8 cellular contexts compared by ENCODE assay signal in genomic region chr12:1907652-1908611, GRCh38. TPM values are rescaled to one million over a fixed set of nuclear protein-coding genes. Genes with fewer than 3 reads are reported as not detected.
DNase-seq lines count a peak whose midpoint lies in the region; ATAC-seq and TF ChIP-seq lines count a peak whose summit lies in the region.

No MANE protein-coding gene starts in this region.

- H3K9me2 ChIP-seq in OCI-LY7 (ENCODE audit: insufficient read depth, low read length) = no peaks in the 10 kb centered on the region

- no peak for TF ChIP-seq CTCF in BE2C (IDR thresholded peaks at IDR 0.05; ENCODE audit: low read depth, low read length)
- no peak for TF ChIP-seq CTCF in coronary artery (IDR thresholded peaks at IDR 0.05)
- no peak for TF ChIP-seq CTCF in natural killer cell (IDR thresholded peaks at IDR 0.05)
- TF ChIP-seq CTCF in OCI-LY7 (conservative IDR thresholded peaks at IDR 0.05; ENCODE audit: low read length) = no peak
- TF ChIP-seq CTCF in tibial nerve (IDR thresholded peaks at IDR 0.05) = no peak

- H4K20me1 ChIP-seq in OCI-LY7 (ENCODE audit: insufficient read depth, low read length) = no peaks in the 10 kb centered on the region

- H3K36me3 ChIP-seq in BE2C = no peaks in the 10 kb centered on the region
- no peaks in the 10 kb centered on the region for H3K36me3 ChIP-seq in OCI-LY7 (ENCODE audit: insufficient read depth, low read length)
- no peaks in the 10 kb centered on the region for H3K36me3 ChIP-seq in tibial nerve

- H3K4me3 Mint-ChIP-seq in natural killer cell = peak overlapping the region; percentile 66

- intact Hi-C loops in natural killer cell (cut with micrococcal nuclease) = no loop called here
- intact Hi-C loops in OCI-LY7 (cut with micrococcal nuclease; ENCODE audit: unreplicated experiment) = no loop called here

- no peaks in the 10 kb centered on the region for H3K79me2 ChIP-seq in OCI-LY7 (ENCODE audit: insufficient read depth, low read depth, low read length)

- TF ChIP-seq POLR2A in tibial nerve (IDR thresholded peaks at IDR 0.05) = no peak

- peaks cover 30% of the 10 kb centered on the region for H3K36me3 Mint-ChIP-seq in natural killer cell

- H3K4me1 ChIP-seq in BE2C (no peaks in the 10 kb centered on the region), OCI-LY7 (ENCODE audit: insufficient read depth, low read length, poor library complexity, severe bottlenecking) (no peaks in the 10 kb centered on the region), tibial nerve (peaks cover 0 to 6% (median 0%) of the 10 kb centered on the region in 4 donors)

- ATAC-seq in natural killer cell (peak in 1 of 3 donors; percentile 45), HG02973 (IDR thresholded peaks at IDR 0.05; ENCODE audit: unreplicated experiment) (no peak)

- BruUV-seq in OCI-LY7 (replicated peaks; lab: Mats Ljungman, UMichigan) = no TSS peak

- H3K9me3 ChIP-seq in BE2C = no peaks in the 10 kb centered on the region
- H3K9me3 ChIP-seq in OCI-LY7 (ENCODE audit: low read length) = peaks cover 17% of the 10 kb centered on the region
- H3K9me3 ChIP-seq in tibial nerve = peaks cover 0 to 53% (median 11%) of the 10 kb centered on the region in 4 donors

- peaks cover 15 to 27% of the 10 kb centered on the region in 2 donors for H3K27me3 Mint-ChIP-seq in natural killer cell (ENCODE audit: low read depth in 2 of 2)

- no peak for TF ChIP-seq EP300 in tibial nerve (IDR thresholded peaks at IDR 0.05)

- CTCF ChIA-PET in OCI-LY7 (lab: Charles Lee; ENCODE audit: unreplicated experiment) = no interaction called here

- H3K27ac Mint-ChIP-seq in natural killer cell = no peak overlapping the region

- H3K27ac ChIP-seq in coronary artery (no peak overlapping the region), OCI-LY7 (ENCODE audit: low read depth, low read length, poor library complexity, severe bottlenecking) (no peak overlapping the region), tibial nerve (no peak overlapping the region)

- no peak overlapping the region for H3K4me2 ChIP-seq in OCI-LY7 (ENCODE audit: low read length)

- DNase-seq in BE2C (peak; percentile 48), RPMI7951 (ENCODE audit: low read depth) (peak; percentile 7), coronary artery (ENCODE audit: low spot score) (peak; percentile 67), natural killer cell (no peak), OCI-LY7 (ENCODE audit: low spot score) (no peak), tibial nerve (ENCODE audit: low spot score in 2 of 2) (no peak), NCI-H748 (lab: John Stamatoyannopoulos, UW; ENCODE audit: unreplicated experiment) (no peak)

- peaks cover 5 to 12% of the 10 kb centered on the region in 2 donors for H3K4me1 Mint-ChIP-seq in natural killer cell

- POLR2A ChIA-PET in OCI-LY7 (lab: Charles Lee) = interaction anchor here (0.7 kb wide), 1 partner anchor 21 kb away, joined by 3 read pairs; no protein-coding TSS in a partner anchor

- H3K4me3 ChIP-seq in BE2C (ENCODE audit: low read depth, low read length) (no peak overlapping the region), coronary artery (peak overlapping the region; percentile 51), OCI-LY7 (ENCODE audit: low read depth, low read length, poor library complexity, severe bottlenecking) (no peak overlapping the region), tibial nerve (no peak overlapping the region)

- 23 to 33% methylated on average over 43 to 51 of the region's 67 CpGs for WGBS in tibial nerve, 2 donors

- H2AFZ ChIP-seq in OCI-LY7 (ENCODE audit: low read length) = no peak overlapping the region

- H3K27me3 ChIP-seq in BE2C = no peaks in the 10 kb centered on the region
- peaks cover 0 to 6% of the 10 kb centered on the region in 2 donors for H3K27me3 ChIP-seq in tibial nerve

- peaks cover 3 to 12% of the 10 kb centered on the region in 2 donors for H3K9me3 Mint-ChIP-seq in natural killer cell

RNA-seq across cellular contexts. Expression of gene CACNA2D4, which starts 10.5 kb away (rescaled TPM):
- polyA plus RNA-seq in BE2C (2012; ENCODE audit: insufficient read depth, insufficient read length, low read depth) = not detected
- total RNA-seq in RPMI7951 (2014; rRNA removed; shearing (Covaris generic)) = 0.24 TPM in 1 of 2 replicates, not detected in the other
- total RNA-seq in natural killer cell (10 to 100 TPM; 26.5 to 49.6 (median 34.9) TPM), OCI-LY7 (2022) (0.41 TPM in 1 of 2 replicates, not detected in the other), tibial nerve (10 to 100 TPM; 10.1 to 16.2 (median 11.4) TPM)
- total RNA-seq in OCI-LY7 (2014; rRNA removed; shearing (Covaris generic)) = 0.13 TPM in 1 of 2 replicates, not detected in the other

Comparison
In these comparisons a context has a peak if more than half of its experiments do, and no peak if none do; other contexts are left out.
1. DNase-seq: peak in BE2C (single experiment), RPMI7951 (single experiment) and coronary artery (single experiment); none in natural killer cell (single experiment), OCI-LY7 (single experiment), tibial nerve (0 of 2) and NCI-H748 (single experiment).